ENCODE assay signal across 16 cellular contexts in the genomic region with DNA sequence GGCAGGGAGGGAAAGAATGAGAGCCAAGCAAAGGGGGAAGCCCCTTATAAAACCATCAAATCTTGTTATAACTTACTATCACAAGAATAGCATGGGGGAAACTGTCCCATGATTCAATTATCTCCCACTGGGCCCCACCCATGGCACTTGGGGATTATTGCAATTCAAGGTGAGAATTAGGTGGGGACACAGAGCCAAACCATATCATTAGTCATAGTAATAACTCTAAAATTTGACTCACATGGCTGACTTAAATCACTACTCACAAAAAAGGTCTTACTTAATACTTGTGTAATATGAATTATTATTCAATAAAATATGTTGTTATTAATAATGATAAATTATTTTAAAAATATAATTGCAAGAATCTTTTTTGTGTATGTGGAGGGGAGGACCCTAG.
DNase-seq lines count a peak whose midpoint lies in the region; ATAC-seq and TF ChIP-seq lines count a peak whose summit lies in the region.
"Had no signal": no experiment of that assay in that cellular context is flagged by ENCODE, and none has a peak within 500 bp of the region (broad histone marks: within the 10 kb centered on the region; RNA-seq: fewer than 3 reads in every experiment).

No MANE protein-coding gene starts in this region.

- H3K4me3 ChIP-seq in mammary epithelial cell (replicated peaks in 1 of 3; ENCODE audit: insufficient read depth in 1 of 3, low read depth in 2 of 3, low read length in 3 of 3) (no peak overlapping the region), MM.1S (ENCODE audit: low read length) (no peak overlapping the region)
- H3K4me3 ChIP-seq: BLaER1, GM23248, HAP-1 had no signal

- peak; percentile 6 for DNase-seq in activated CD8-positive, alpha-beta T cell treated with anti-CD3 and anti-CD28 coated beads for 36 hours
- no peak for DNase-seq in activated CD8-positive, alpha-beta T cell treated with anti-CD3 and anti-CD28 coated beads, Interleukin-2, amount 10 ng/mL, durations not matched to agents 7 days and 5 days
- DNase-seq in mammary epithelial cell (peak; percentile 38), MCF 10A (ENCODE audit: unreplicated experiment) (no peak), MM.1S (no peak)
- DNase-seq in stimulated activated CD4-positive, alpha-beta T cell treated with anti-CD3 and anti-CD28 coated beads, Interleukin-4, amount 100 ng/mL, for 24 hours: peak; percentile 3
- DNase-seq in stimulated activated CD4-positive, alpha-beta T cell treated with anti-CD3 and anti-CD28 coated beads, Interleukin-12 subunit alpha, Interleukin-12 subunit beta, amount 100 ng/mL, for 4 hours: no peak
- DNase-seq: 8988T; CD4-positive, alpha-beta memory T cell; DMS153; DMS79; GDM1; GM23248 had no signal

- H2AFZ ChIP-seq in mammary epithelial cell (ENCODE audit: low read depth, low read length) (no peak overlapping the region), MM.1S (ENCODE audit: low read length) (no peak overlapping the region)
- H2AFZ ChIP-seq: GM23248 had no signal

- no peak overlapping the region for H3K4me2 ChIP-seq in mammary epithelial cell (ENCODE audit: insufficient read depth, low read depth, low read length)
- no peak overlapping the region for H3K4me2 ChIP-seq in MM.1S (ENCODE audit: low read depth, low read length)
- H3K4me2 ChIP-seq: BLaER1 had no signal

- BruUV-seq in mammary epithelial cell (replicated peaks; lab: Mats Ljungman, UMichigan) (no TSS peak), MCF 10A (replicated peaks; lab: Mats Ljungman, UMichigan) (no TSS peak)

- H3K9me2 ChIP-seq in MM.1S (replicated peaks; ENCODE audit: insufficient read depth, low read length): no peaks in the 10 kb centered on the region

- no peak for TF ChIP-seq CTCF in activated CD8-positive, alpha-beta T cell treated with anti-CD3 and anti-CD28 coated beads for 36 hours (IDR thresholded peaks at IDR 0.05)
- TF ChIP-seq CTCF in mammary epithelial cell (conservative IDR thresholded peaks at IDR 0.05 in 1 of 2, IDR thresholded peaks at IDR 0.05 in 1 of 2; ENCODE audit: extremely low read depth in 1 of 2, insufficient read depth in 1 of 2, low read depth in 1 of 2, low read length in 2 of 2) (no peak), MCF 10A (IDR thresholded peaks at IDR 0.05; ENCODE audit: unreplicated experiment) (no peak), MM.1S (IDR thresholded peaks at IDR 0.05; ENCODE audit: low read length) (no peak)

- no peaks in the 10 kb centered on the region for H3K79me2 ChIP-seq in mammary epithelial cell (ENCODE audit: insufficient read depth, low read length)
- H3K79me2 ChIP-seq in MM.1S (ENCODE audit: low read length): no peaks in the 10 kb centered on the region

- H3K4me3 Mint-ChIP-seq in activated CD8-positive, alpha-beta T cell treated with anti-CD3 and anti-CD28 coated beads for 36 hours: no peak overlapping the region
- H3K4me3 Mint-ChIP-seq in activated CD8-positive, alpha-beta T cell treated with anti-CD3 and anti-CD28 coated beads, Interleukin-2, amount 10 ng/mL, durations not matched to agents 7 days and 5 days: no peak overlapping the region
- H3K4me3 Mint-ChIP-seq in MCF 10A (ENCODE audit: unreplicated experiment): no peak overlapping the region
- H3K4me3 Mint-ChIP-seq: CD14-positive monocyte; CD4-positive, alpha-beta memory T cell had no signal

- no peak overlapping the region for H3K9ac ChIP-seq in mammary epithelial cell (ENCODE audit: insufficient read depth, low read length)
- no peak overlapping the region for H3K9ac ChIP-seq in MM.1S (ENCODE audit: low read length)
- H3K9ac ChIP-seq: BLaER1, GM23248 had no signal

- POLR2A ChIA-PET in activated CD8-positive, alpha-beta T cell treated with anti-CD3 and anti-CD28 coated beads for 36 hours (lab: Charles Lee): no interaction called here
- POLR2A ChIA-PET in activated CD8-positive, alpha-beta T cell treated with anti-CD3 and anti-CD28 coated beads, Interleukin-2, amount 10 ng/mL, durations not matched to agents 7 days and 5 days (lab: Charles Lee): no interaction called here
- POLR2A ChIA-PET in MCF 10A (lab: Yijun Ruan, JAX): no interaction called here

- peaks cover 13% of the 10 kb centered on the region for H3K4me1 ChIP-seq in mammary epithelial cell (ENCODE audit: insufficient read depth, low read length)
- H3K4me1 ChIP-seq in MM.1S (ENCODE audit: low read length): peaks cover 26% of the 10 kb centered on the region
- H3K4me1 ChIP-seq: HAP-1 had no signal

- H3K36me3 ChIP-seq in mammary epithelial cell (ENCODE audit: insufficient read depth, low read length) (no peaks in the 10 kb centered on the region), MM.1S (replicated peaks; ENCODE audit: insufficient read depth, low read length) (no peaks in the 10 kb centered on the region)
- H3K36me3 ChIP-seq: BLaER1, HAP-1 had no signal

- in situ Hi-C loops in mammary epithelial cell (cut with MboI; ENCODE audit: low sequenced_read_pairs in 2 of 2): no loop called here

- H3K9me3 ChIP-seq in mammary epithelial cell (replicated peaks; ENCODE audit: insufficient read depth, low read length) (no peaks in the 10 kb centered on the region), MM.1S (replicated peaks; ENCODE audit: insufficient read depth, low read length) (no peaks in the 10 kb centered on the region)
- H3K9me3 ChIP-seq: BLaER1, HAP-1 had no signal

- H3F3A ChIP-seq in MM.1S (ENCODE audit: insufficient read depth, low read length): no peaks in the 10 kb centered on the region

- ATAC-seq in activated CD8-positive, alpha-beta T cell treated with anti-CD3 and anti-CD28 coated beads for 36 hours: no peak
- no peak for ATAC-seq in activated CD8-positive, alpha-beta T cell treated with anti-CD3 and anti-CD28 coated beads, Interleukin-2, amount 10 ng/mL, durations not matched to agents 7 days and 5 days

- H3K27me3 Mint-ChIP-seq in activated CD8-positive, alpha-beta T cell treated with anti-CD3 and anti-CD28 coated beads for 36 hours: peaks cover 6% of the 10 kb centered on the region
- H3K27me3 Mint-ChIP-seq in activated CD8-positive, alpha-beta T cell treated with anti-CD3 and anti-CD28 coated beads, Interleukin-2, amount 10 ng/mL, durations not matched to agents 7 days and 5 days (ENCODE audit: low read depth): no peaks in the 10 kb centered on the region
- no peaks in the 10 kb centered on the region for H3K27me3 Mint-ChIP-seq in MCF 10A (ENCODE audit: insufficient read depth, unreplicated experiment)
- H3K27me3 Mint-ChIP-seq: CD4-positive, alpha-beta memory T cell had no signal

- H3K27ac Mint-ChIP-seq in activated CD8-positive, alpha-beta T cell treated with anti-CD3 and anti-CD28 coated beads for 36 hours: no peak overlapping the region
- H3K27ac Mint-ChIP-seq in activated CD8-positive, alpha-beta T cell treated with anti-CD3 and anti-CD28 coated beads, Interleukin-2, amount 10 ng/mL, durations not matched to agents 7 days and 5 days: no peak overlapping the region
- no peak overlapping the region for H3K27ac Mint-ChIP-seq in MCF 10A (ENCODE audit: low read depth, unreplicated experiment)
- H3K27ac Mint-ChIP-seq: CD14-positive monocyte; CD4-positive, alpha-beta memory T cell had no signal

- H3K27ac ChIP-seq in mammary epithelial cell (ENCODE audit: insufficient read depth, low read depth, low read length) (no peak overlapping the region), MM.1S (ENCODE audit: low read length) (no peak overlapping the region)
- H3K27ac ChIP-seq: BLaER1, GM23248 had no signal

- H3K4me1 Mint-ChIP-seq in activated CD8-positive, alpha-beta T cell treated with anti-CD3 and anti-CD28 coated beads for 36 hours (ENCODE audit: low read depth): no peaks in the 10 kb centered on the region
- peaks cover 12% of the 10 kb centered on the region for H3K4me1 Mint-ChIP-seq in activated CD8-positive, alpha-beta T cell treated with anti-CD3 and anti-CD28 coated beads, Interleukin-2, amount 10 ng/mL, durations not matched to agents 7 days and 5 days (ENCODE audit: low read depth)
- H3K4me1 Mint-ChIP-seq in MCF 10A (ENCODE audit: insufficient read depth, unreplicated experiment): peaks cover 21% of the 10 kb centered on the region
- H3K4me1 Mint-ChIP-seq: CD14-positive monocyte had no signal

- CTCF ChIA-PET in activated CD8-positive, alpha-beta T cell treated with anti-CD3 and anti-CD28 coated beads for 36 hours (lab: Charles Lee): no interaction called here
- CTCF ChIA-PET in activated CD8-positive, alpha-beta T cell treated with anti-CD3 and anti-CD28 coated beads, Interleukin-2, amount 10 ng/mL, durations not matched to agents 7 days and 5 days (lab: Charles Lee): no interaction called here
- CTCF ChIA-PET in mammary epithelial cell (lab: Charles Lee; ENCODE audit: low non-redundant PET): no interaction called here
- CTCF ChIA-PET in MCF 10A (lab: Yijun Ruan, JAX): no interaction called here

- dilution Hi-C loops in mammary epithelial cell (cut with HindIII; ENCODE audit: low sequenced_read_pairs): no loop called here

- no peaks in the 10 kb centered on the region for H3K36me3 Mint-ChIP-seq in activated CD8-positive, alpha-beta T cell treated with anti-CD3 and anti-CD28 coated beads for 36 hours (ENCODE audit: low read depth)
- no peaks in the 10 kb centered on the region for H3K36me3 Mint-ChIP-seq in activated CD8-positive, alpha-beta T cell treated with anti-CD3 and anti-CD28 coated beads, Interleukin-2, amount 10 ng/mL, durations not matched to agents 7 days and 5 days (ENCODE audit: low read depth)
- H3K36me3 Mint-ChIP-seq in MCF 10A (ENCODE audit: insufficient read depth, unreplicated experiment): no peaks in the 10 kb centered on the region
- H3K36me3 Mint-ChIP-seq: CD14-positive monocyte; CD4-positive, alpha-beta memory T cell had no signal

- intact Hi-C loops in activated CD8-positive, alpha-beta T cell treated with anti-CD3 and anti-CD28 coated beads for 36 hours (cut with micrococcal nuclease): no loop called here
- intact Hi-C loops in mammary epithelial cell (cut with micrococcal nuclease) (no loop called here), MCF 10A (cut with micrococcal nuclease) (no loop called here)

- no peaks in the 10 kb centered on the region for H4K20me1 ChIP-seq in mammary epithelial cell (ENCODE audit: insufficient read depth, low read length)
- no peaks in the 10 kb centered on the region for H4K20me1 ChIP-seq in MM.1S (ENCODE audit: insufficient read depth, low read length)
- H4K20me1 ChIP-seq: BLaER1 had no signal

- H3K27me3 ChIP-seq in mammary epithelial cell (ENCODE audit: insufficient read depth, low read length) (no peaks in the 10 kb centered on the region), MM.1S (replicated peaks; ENCODE audit: insufficient read depth, low read length) (no peaks in the 10 kb centered on the region)
- H3K27me3 ChIP-seq: BLaER1 had no signal

- H3K9me3 Mint-ChIP-seq in activated CD8-positive, alpha-beta T cell treated with anti-CD3 and anti-CD28 coated beads for 36 hours: no peaks in the 10 kb centered on the region
- H3K9me3 Mint-ChIP-seq in activated CD8-positive, alpha-beta T cell treated with anti-CD3 and anti-CD28 coated beads, Interleukin-2, amount 10 ng/mL, durations not matched to agents 7 days and 5 days (ENCODE audit: insufficient read depth): no peaks in the 10 kb centered on the region
- H3K9me3 Mint-ChIP-seq in MCF 10A (ENCODE audit: unreplicated experiment): no peaks in the 10 kb centered on the region

Comparison
In these comparisons a context has a peak if more than half of its experiments do, and no peak if none do; other contexts are left out.
1. DNase-seq: peak in activated CD8-positive, alpha-beta T cell treated with anti-CD3 and anti-CD28 coated beads for 36 hours (single experiment), mammary epithelial cell (single experiment) and stimulated activated CD4-positive, alpha-beta T cell treated with anti-CD3 and anti-CD28 coated beads, Interleukin-4, amount 100 ng/mL, for 24 hours (single experiment); none in activated CD8-positive, alpha-beta T cell treated with anti-CD3 and anti-CD28 coated beads, Interleukin-2, amount 10 ng/mL, durations not matched to agents 7 days and 5 days (single experiment), MCF 10A (single experiment), stimulated activated CD4-positive, alpha-beta T cell treated with anti-CD3 and anti-CD28 coated beads, Interleukin-12 subunit alpha, Interleukin-12 subunit beta, amount 100 ng/mL, for 4 hours (single experiment) and MM.1S (single experiment).